ENCODE assay signal across 9 cellular contexts in genomic region chr10:102230264-102230860, GRCh38. TPM values are rescaled to one million over a fixed set of nuclear protein-coding genes. Genes with fewer than 3 reads are reported as not detected.
DNase-seq lines count a peak whose midpoint lies in the region; ATAC-seq and TF ChIP-seq lines count a peak whose summit lies in the region.
"Had no signal": no experiment of that assay in that cellular context is flagged by ENCODE, and none has a peak within 500 bp of the region (broad histone marks: within the 10 kb centered on the region; RNA-seq: fewer than 3 reads in every experiment).

No MANE protein-coding gene starts in this region.

- H3K27ac ChIP-seq in uterus, result no peak overlapping the region

- H3K9me3 ChIP-seq in uterus, result no peaks in the 10 kb centered on the region

- H3K4me1 Mint-ChIP-seq in activated CD4-positive, alpha-beta T cell treated with anti-CD3 and anti-CD28 coated beads for 36 hours, result peaks cover 27% of the 10 kb centered on the region
- H3K4me1 Mint-ChIP-seq in naive thymus-derived CD8-positive, alpha-beta T cell, result peaks cover 18 to 42% (median 31%) of the 10 kb centered on the region in 4 donors

- H3K36me3 ChIP-seq in uterus, result no peaks in the 10 kb centered on the region

- peak; percentile 21 for ATAC-seq in activated CD4-positive, alpha-beta T cell treated with anti-CD3 and anti-CD28 coated beads for 36 hours
- ATAC-seq in naive thymus-derived CD8-positive, alpha-beta T cell, result peak; percentile 11 to 31
- ATAC-seq in HG02623 (IDR thresholded peaks at IDR 0.05; ENCODE audit: unreplicated experiment), result no peak
- no peak for ATAC-seq in HG02840 (IDR thresholded peaks at IDR 0.05; ENCODE audit: low FRiP score, unreplicated experiment)

- peak overlapping the region in 1 of 2 donors; percentile 14 for H3K4me3 ChIP-seq in uterus

- CTCF ChIA-PET in activated CD4-positive, alpha-beta T cell treated with anti-CD3 and anti-CD28 coated beads for 36 hours (lab: Charles Lee), result interaction anchor here (0.6 to 16.9 kb wide), 59 partner anchors 7 to 1518 kb away, joined by 3 to 833 read pairs (median 5); partner anchors contain the start of genes ACTR1A, C10orf95, CUEDC2 and FBXL15

- H3K4me1 ChIP-seq in uterus, result peaks cover 0 to 18% of the 10 kb centered on the region in 2 donors

- POLR2A ChIA-PET in activated CD4-positive, alpha-beta T cell treated with anti-CD3 and anti-CD28 coated beads for 36 hours (lab: Charles Lee), result interaction anchor here (0.8 to 3.7 kb wide), 11 partner anchors 10 to 202 kb away, joined by 3 to 23 read pairs (median 4); partner anchors contain the start of genes CUEDC2, GBF1 and PITX3
- POLR2A ChIA-PET in naive thymus-derived CD8-positive, alpha-beta T cell (lab: Charles Lee), result interaction anchor here (0.9 to 2.3 kb wide), 8 partner anchors 10 to 353 kb away, joined by 3 to 15 read pairs (median 4); partner anchors contain the start of genes GBF1 and PITX3

- H3K9me3 Mint-ChIP-seq in activated CD4-positive, alpha-beta T cell treated with anti-CD3 and anti-CD28 coated beads for 36 hours (ENCODE audit: low read depth), result no peaks in the 10 kb centered on the region
- no peaks in the 10 kb centered on the region for H3K9me3 Mint-ChIP-seq in naive thymus-derived CD8-positive, alpha-beta T cell

- no peak for TF ChIP-seq CTCF in uterus (IDR thresholded peaks at IDR 0.05)

- no peak overlapping the region for H3K27ac Mint-ChIP-seq in activated CD4-positive, alpha-beta T cell treated with anti-CD3 and anti-CD28 coated beads for 36 hours
- H3K27ac Mint-ChIP-seq in naive thymus-derived CD8-positive, alpha-beta T cell, result no peak overlapping the region

- peaks cover 13 to 18% of the 10 kb centered on the region in 2 donors for H3K27me3 ChIP-seq in uterus

- intact Hi-C loops in activated CD4-positive, alpha-beta T cell treated with anti-CD3 and anti-CD28 coated beads for 36 hours (cut with DNase I, micrococcal nuclease), result loop anchor here in 1 of 2 experiments (2.0 to 5.0 kb wide), 3 partner anchors 164 to 352 kb away; partner anchors contain the start of gene NFKB2
- intact Hi-C loops in uterus (cut with DNase I; ENCODE audit: low total_unique reads), result no loop called here

- no peak for TF ChIP-seq POLR2A in erythroblast (IDR thresholded peaks at IDR 0.05; ENCODE audit: low read length)
- TF ChIP-seq POLR2A in uterus (IDR thresholded peaks at IDR 0.05), result no peak

- peak; percentile 34 for DNase-seq in DMS79 treated with DMSO at 0.1 percent for 48 hours (lab: John Stamatoyannopoulos, UW)
- DNase-seq in NCI-H1092 (lab: John Stamatoyannopoulos, UW), result peak; percentile 15
- DNase-seq in activated CD4-positive, alpha-beta T cell treated with anti-CD3 and anti-CD28 coated beads for 36 hours, result peak; percentile 66
- peak; percentile 59 to 67 for DNase-seq in erythroblast (lab: John Stamatoyannopoulos, UW)
- peak in 4 of 10 donors; percentile 21 to 29 (median 25) for DNase-seq in naive thymus-derived CD8-positive, alpha-beta T cell
- DNase-seq in uterus, result peak; percentile 33 to 40

- H3K27me3 Mint-ChIP-seq in activated CD4-positive, alpha-beta T cell treated with anti-CD3 and anti-CD28 coated beads for 36 hours, result peaks cover 41% of the 10 kb centered on the region
- H3K27me3 Mint-ChIP-seq in naive thymus-derived CD8-positive, alpha-beta T cell, result peaks cover 27 to 75% (median 47%) of the 10 kb centered on the region in 5 donors

- no peaks in the 10 kb centered on the region for H3K36me3 Mint-ChIP-seq in activated CD4-positive, alpha-beta T cell treated with anti-CD3 and anti-CD28 coated beads for 36 hours (ENCODE audit: low read depth)
- H3K36me3 Mint-ChIP-seq in naive thymus-derived CD8-positive, alpha-beta T cell, result no peaks in the 10 kb centered on the region

- peak overlapping the region; percentile 63 for H3K4me3 Mint-ChIP-seq in activated CD4-positive, alpha-beta T cell treated with anti-CD3 and anti-CD28 coated beads for 36 hours
- H3K4me3 Mint-ChIP-seq in naive thymus-derived CD8-positive, alpha-beta T cell, result peak overlapping the region; percentile 74 to 91 (median 82)

RNA-seq across cellular contexts. Expression of gene ELOVL3, which starts 4.3 kb away (rescaled TPM):
- total RNA-seq in activated CD4-positive, alpha-beta T cell treated with anti-CD3 and anti-CD28 coated beads for 36 hours, result under 1 TPM in 1 of 2 experiments, not detected in 1; 0.14 TPM
- not detected for total RNA-seq in naive thymus-derived CD8-positive, alpha-beta T cell
- not detected for polyA plus RNA-seq in naive thymus-derived CD8-positive, alpha-beta T cell
- total RNA-seq in uterus, result under 1 TPM in 1 of 4 donors, not detected in 3; 0.51 TPM
- total RNA-seq: T-helper 1 cell treated with Interleukin-12 subunit alpha and Interleukin-12 subunit beta and Interleukin-4 antibody, amounts not matched to agents 30 ng/mL and 1 ng/mL, for 36 hours had no signal

RNA-seq across cellular contexts. Expression of gene PITX3, which starts 10.9 kb away (rescaled TPM):
- under 1 TPM; 0.66 to 0.81 TPM for total RNA-seq in activated CD4-positive, alpha-beta T cell treated with anti-CD3 and anti-CD28 coated beads for 36 hours
- not detected for total RNA-seq in naive thymus-derived CD8-positive, alpha-beta T cell
- not detected for polyA plus RNA-seq in naive thymus-derived CD8-positive, alpha-beta T cell
- total RNA-seq in uterus, result not detected
- total RNA-seq: T-helper 1 cell treated with Interleukin-12 subunit alpha and Interleukin-12 subunit beta and Interleukin-4 antibody, amounts not matched to agents 30 ng/mL and 1 ng/mL, for 36 hours had no signal

RNA-seq across cellular contexts. Expression of gene GBF1, which starts 15.0 kb away (rescaled TPM):
- total RNA-seq in activated CD4-positive, alpha-beta T cell treated with anti-CD3 and anti-CD28 coated beads for 36 hours, result 10 to 100 TPM; 33.1 to 37.5 TPM
- total RNA-seq in naive thymus-derived CD8-positive, alpha-beta T cell, result 10 to 100 TPM; 36.9 to 41.0 TPM
- polyA plus RNA-seq in naive thymus-derived CD8-positive, alpha-beta T cell, result 10 to 100 TPM in 2 of 3 donors, 1 to 10 TPM in 1; 6.3 to 17.1 (median 10.7) TPM
- total RNA-seq in uterus, result 10 to 100 TPM; 10.9 to 45.4 (median 23.9) TPM

Comparison
In these comparisons a context has a peak if more than half of its experiments do, and no peak if none do; other contexts are left out.
1. ATAC-seq: peak in activated CD4-positive, alpha-beta T cell treated with anti-CD3 and anti-CD28 coated beads for 36 hours (single experiment) and naive thymus-derived CD8-positive, alpha-beta T cell (2 of 2); none in HG02623 (single experiment) and HG02840 (single experiment).